ENCODE assay signal across 18 cellular contexts in genomic region chr4:89119166-89119565, GRCh38. TPM values are rescaled to one million over a fixed set of nuclear protein-coding genes. Genes with fewer than 3 reads are reported as not detected.
A peak's percentile ranks its signal among the peaks of the same experiment; 100 is the strongest.
DNase-seq lines count a peak whose midpoint lies in the region; ATAC-seq and TF ChIP-seq lines count a peak whose summit lies in the region.
"Had no signal": no experiment of that assay in that cellular context is flagged by ENCODE, and none has a peak within 500 bp of the region (broad histone marks: within the 10 kb centered on the region; RNA-seq: fewer than 3 reads in every experiment).

No MANE protein-coding gene starts in this region.

- no peak overlapping the region for H3K4ac ChIP-seq in IMR-90 (ENCODE audit: low read depth, low read length)

- intact Hi-C loops in IMR-90 (cut with micrococcal nuclease) = no loop called here

- H3K4me3 ChIP-seq in ACC112 (ENCODE audit: low read depth, low read length) (no peak overlapping the region), IMR-90 (ENCODE audit: insufficient read depth, low read depth, low read length) (no peak overlapping the region), cardiac fibroblast (replicated peaks in 1 of 2; ENCODE audit: low read depth in 2 of 2, low read length in 2 of 2) (no peak overlapping the region), fibroblast of villous mesenchyme (ENCODE audit: low read depth, low read length) (no peak overlapping the region), WERI-Rb-1 (ENCODE audit: low read depth, low read length) (no peak overlapping the region)

- in situ Hi-C loops in IMR-90 (cut with MboI; ENCODE audit: low sequenced_read_pairs) = loop anchor here (10.0 kb wide), 1 partner anchor 594 kb away; the partner anchor contains the start of gene PYURF

- no peak overlapping the region for H3K9ac ChIP-seq in IMR-90 (ENCODE audit: low read depth, low read length)

- WGBS in IMR-90 (ENCODE audit: extremely low coverage in 2 of 2, insufficient read length in 1 of 2), 2 experiments = no CpG with 5 or more reads among the region's 1 CpG

- H2BK15ac ChIP-seq in IMR-90 (ENCODE audit: low read depth, low read length) = no peak overlapping the region

- peaks cover 10% of the 10 kb centered on the region; the same call in 1 of the 2 replicates for H3K9me1 ChIP-seq in IMR-90 (ENCODE audit: insufficient read depth, low read length)

- DNase-seq in IMR-90 (peak; percentile 75), cardiac fibroblast (ENCODE audit: low read depth in 2 of 2) (peak; percentile 20 to 69), fibroblast of villous mesenchyme (ENCODE audit: low read depth) (peak; percentile 57), DMS153 treated with DMSO at 0.1 percent for 48 hours (lab: John Stamatoyannopoulos, UW; ENCODE audit: unreplicated experiment) (no peak), WERI-Rb-1 (no peak), iPS-NIHi7 (ENCODE audit: extremely low spot score) (no peak)
- DNase-seq: 8988T; C1 segment of cervical spinal cord; DMS 273 treated with DMSO at 0.1 percent for 48 hours; H7; NCI-H1417; NCI-H1930; NCI-H2171 treated with DMSO at 0.1 percent for 48 hours; NCI-H446 treated with DMSO at 0.1 percent for 48 hours; NK-92 treated with Interleukin-12 subunit alpha and Interleukin-12 subunit beta, amount 100 ng/mL, for 24 hours; SHP77 treated with DMSO at 0.1 percent for 48 hours had no signal

- no peak overlapping the region for H2BK120ac ChIP-seq in IMR-90 (ENCODE audit: low read depth, low read length)

- H3K27me3 ChIP-seq in ACC112 (ENCODE audit: insufficient read depth, low read length) (no peaks in the 10 kb centered on the region), IMR-90 (ENCODE audit: control insufficient read depth, insufficient read depth, low read length) (no peaks in the 10 kb centered on the region), WERI-Rb-1 (ENCODE audit: insufficient read depth, low read depth, severe bottlenecking) (no peaks in the 10 kb centered on the region)

- dilution Hi-C loops in IMR-90 (cut with HindIII; ENCODE audit: low sequenced_read_pairs, unreplicated experiment) = no loop called here

- H3K23ac ChIP-seq in IMR-90 (ENCODE audit: low read depth, low read length) = no peak overlapping the region

- no peak overlapping the region for H2AFZ ChIP-seq in ACC112 (ENCODE audit: low read length, unreplicated experiment)
- H2AFZ ChIP-seq in IMR-90 (replicated peaks; ENCODE audit: low read length, poor library complexity) = no peak overlapping the region

- H3K4me1 ChIP-seq in ACC112 (ENCODE audit: control insufficient read depth, insufficient read depth, low read length, unreplicated experiment) = peaks cover 19% of the 10 kb centered on the region
- peaks cover 7% of the 10 kb centered on the region for H3K4me1 ChIP-seq in IMR-90 (ENCODE audit: control insufficient read depth, insufficient read depth, low read length)

- POLR2A ChIA-PET in IMR-90 (lab: Charles Lee; ENCODE audit: unreplicated experiment) = no interaction called here

- H3K18ac ChIP-seq in IMR-90 (ENCODE audit: low read depth, low read length) = no peak overlapping the region

- H3K79me2 ChIP-seq in ACC112 (ENCODE audit: control insufficient read depth, insufficient read depth, low read length, unreplicated experiment) = peaks cover under 1% of the 10 kb centered on the region

- no peak for TF ChIP-seq RAD21 in IMR-90 (IDR thresholded peaks at IDR 0.05; ENCODE audit: low read length)

- no peak overlapping the region for H2AK5ac ChIP-seq in IMR-90 (ENCODE audit: low read depth, low read length)

- no peak overlapping the region for H3K4me2 ChIP-seq in IMR-90 (ENCODE audit: low read depth, low read length)

- no peak overlapping the region for H2BK20ac ChIP-seq in IMR-90 (ENCODE audit: low read depth, low read length)

- TF ChIP-seq CTCF in IMR-90 (conservative IDR thresholded peaks at IDR 0.05; ENCODE audit: low read depth, low read length) = no peak
- no peak for TF ChIP-seq CTCF in cardiac fibroblast (IDR thresholded peaks at IDR 0.05; ENCODE audit: low read depth, low read length)
- TF ChIP-seq CTCF in fibroblast of villous mesenchyme (IDR thresholded peaks at IDR 0.05; ENCODE audit: insufficient read depth, low read depth, low read length) = no peak
- TF ChIP-seq CTCF in WERI-Rb-1 (IDR thresholded peaks at IDR 0.05; ENCODE audit: low read depth, low read length) = no peak

- H3K27ac ChIP-seq in ACC112 (ENCODE audit: low read depth, low read length) = peak overlapping the region; percentile 6; the same call in 1 of the 2 replicates
- H3K27ac ChIP-seq in IMR-90 (ENCODE audit: insufficient read depth, low read length) = no peak overlapping the region
- H3K27ac ChIP-seq in WERI-Rb-1 = no peak overlapping the region

- CTCF ChIA-PET in IMR-90 (lab: Yijun Ruan, JAX) = no interaction called here

- BruUV-seq in IMR-90 (replicated peaks; lab: Mats Ljungman, UMichigan) = no TSS peak

- H4K20me1 ChIP-seq in IMR-90 (ENCODE audit: insufficient read depth, low read length) = no peaks in the 10 kb centered on the region

- no peak overlapping the region for H3K56ac ChIP-seq in IMR-90 (ENCODE audit: extremely low read depth, insufficient read depth, low read length)

- no peak; the same call in 1 of the 2 replicates for ATAC-seq in IMR-90 (ENCODE audit: low read depth)
- ATAC-seq in esophagus mucosa = no peak

- H3K14ac ChIP-seq in IMR-90 (replicated peaks; ENCODE audit: low read depth, low read length) = no peak overlapping the region

- H3K9me3 ChIP-seq in IMR-90 (ENCODE audit: control insufficient read depth, insufficient read depth, low read length) = no peaks in the 10 kb centered on the region; the same call in 1 of the 2 replicates
- H3K9me3 ChIP-seq in WERI-Rb-1 (ENCODE audit: severe bottlenecking) = peaks cover 4% of the 10 kb centered on the region

- H2AK9ac ChIP-seq in IMR-90 (replicated peaks; ENCODE audit: low read depth, low read length, poor library complexity) = no peak overlapping the region

- peaks cover 1 to 5% of the 10 kb centered on the region in 2 experiments; a peak in 3 of 4 replicates for H3K79me1 ChIP-seq in IMR-90 (ENCODE audit: low read depth in 1 of 2, low read length in 2 of 2)

- H2BK5ac ChIP-seq in IMR-90 (ENCODE audit: low read depth, low read length, poor library complexity, severe bottlenecking) = peak overlapping the region; percentile 62

- TF ChIP-seq POLR2A in IMR-90 (IDR thresholded peaks at IDR 0.05; ENCODE audit: low read depth, low read length) = no peak

- no peak overlapping the region for H4K5ac ChIP-seq in IMR-90 (ENCODE audit: low read depth, low read length)

- no peak overlapping the region for H4K8ac ChIP-seq in IMR-90 (ENCODE audit: low read depth in 2 of 2, low read length in 2 of 2)

- H3K36me3 ChIP-seq in ACC112 (ENCODE audit: insufficient read depth, low read length) (0 out of 2 replicates have a peak, but pooled peaks cover 3% of the 10 kb centered on the region), IMR-90 (ENCODE audit: control insufficient read depth, insufficient read depth, low read length) (peaks cover 3% of the 10 kb centered on the region; the same call in 1 of the 2 replicates), WERI-Rb-1 (peaks cover 2% of the 10 kb centered on the region)

- H4K91ac ChIP-seq in IMR-90 (ENCODE audit: insufficient read depth, low read depth, low read length) = no peak overlapping the region

TF ChIP-seq in IMR-90, 13 proteins besides CTCF, POLR2A, EP300 and RAD21:
- TF ChIP-seq USF2 (IDR thresholded peaks at IDR 0.05; ENCODE audit: low read depth, low read length) (no peak), SMC3 (IDR thresholded peaks at IDR 0.05; ENCODE audit: low read depth, low read length) (no peak), NFE2L2 (IDR thresholded peaks at IDR 0.05; ENCODE audit: low read depth, low read length) (no peak), ELK1 (IDR thresholded peaks at IDR 0.05; ENCODE audit: borderline replicate concordance, low read depth, low read length) (no peak)

RNA-seq across cellular contexts. Expression of gene TIGD2, which starts 7.8 kb away (rescaled TPM):
- total RNA-seq in IMR-90 (2012; rRNA removed) (12.4 and 16.4 TPM in 2 replicates), fibroblast of villous mesenchyme (12.2 and 12.5 TPM in 2 replicates), esophagus mucosa (3.6 TPM)
- 3.9 and 5.6 TPM in 2 replicates for polyA plus RNA-seq in IMR-90 (2012; rRNA removed)
- 1.1 and 1.7 TPM in 2 replicates for polyA plus RNA-seq in IMR-90 (2012; cell fraction: cytosol; rRNA removed)
- 1.4 and 2.4 TPM in 2 replicates for polyA plus RNA-seq in IMR-90 (2012; cell fraction: nucleus; rRNA removed; ENCODE audit: low replicate concordance)

Comparison
In these comparisons a context has a peak if more than half of its experiments do, and no peak if none do; other contexts are left out.
1. DNase-seq: peak in IMR-90 (single experiment), cardiac fibroblast (2 of 2) and fibroblast of villous mesenchyme (single experiment); none in DMS153 treated with DMSO at 0.1 percent for 48 hours (single experiment), WERI-Rb-1 (single experiment) and iPS-NIHi7 (single experiment).